Comparison of ENCODE assay signal across 1 cellular context in genomic region chr22:20205964-20206708, GRCh38.
TF ChIP-seq lines count a peak whose summit lies in the region.

No MANE protein-coding gene starts in this region.

TF ChIP-seq in K562, 482 proteins besides CTCF, POLR2A, EP300 and RAD21 (continued from another document):
- TF ChIP-seq ZNF717 (CRISPR knock-in tag; IDR thresholded peaks at IDR 0.05), result no peak
